9 cellular contexts compared by ENCODE assay signal in the genomic region with DNA sequence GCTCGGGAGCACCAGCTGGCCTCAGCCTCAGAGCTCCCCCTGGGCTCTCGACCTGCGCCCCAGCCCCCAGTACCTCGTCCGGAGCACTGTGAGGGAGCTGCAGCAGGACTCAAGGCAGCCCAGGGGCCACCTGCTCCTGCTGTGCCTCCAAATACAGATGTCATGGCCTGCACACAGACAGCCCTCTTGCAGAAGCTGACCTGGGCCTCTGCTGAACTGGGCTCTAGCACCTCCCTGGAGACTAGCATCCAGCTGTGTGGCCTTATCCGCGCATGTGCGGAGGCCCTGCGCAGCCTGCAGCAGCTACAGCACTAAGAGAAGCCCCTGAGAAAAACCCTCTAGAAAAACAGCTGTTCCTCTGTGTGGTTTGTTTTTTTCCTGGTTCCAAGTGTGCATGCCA. TPM values are rescaled to one million over a fixed set of nuclear protein-coding genes. Genes with fewer than 3 reads are reported as not detected.
A peak's percentile ranks its signal among the peaks of the same experiment; 100 is the strongest.
DNase-seq lines count a peak whose midpoint lies in the region; TF ChIP-seq lines count a peak whose summit lies in the region.
"Had no signal": no experiment of that assay in that cellular context is flagged by ENCODE, and none has a peak within 500 bp of the region (broad histone marks: within the 10 kb centered on the region; RNA-seq: fewer than 3 reads in every experiment).

No MANE protein-coding gene starts in this region.

- H2AFZ ChIP-seq in parathyroid adenoma, result no peak overlapping the region

- H3K4me1 ChIP-seq in DOHH2 (ENCODE audit: control insufficient read depth, low read length) (peaks cover 61% of the 10 kb centered on the region), Peyer's patch (peaks cover 5 to 62% (median 32%) of the 10 kb centered on the region in 4 donors), parathyroid adenoma (peaks cover 14% of the 10 kb centered on the region)

- peak overlapping the region; percentile 87 for H3K4me2 ChIP-seq in DOHH2 (ENCODE audit: low read length)
- H3K4me2 ChIP-seq in parathyroid adenoma (ENCODE audit: low read length), result peak overlapping the region; percentile 63

- H3K4me3 ChIP-seq in DOHH2 (ENCODE audit: low read length) (peak overlapping the region; percentile 98), Peyer's patch (peak overlapping the region in 3 of 4 donors; percentile 77 to 83 (median 83)), parathyroid adenoma (ENCODE audit: low read depth, low read length) (no peak overlapping the region)

- H3K36me3 ChIP-seq in DOHH2 (ENCODE audit: control insufficient read depth, low read length) (peaks cover 30% of the 10 kb centered on the region), Peyer's patch (no peaks in the 10 kb centered on the region), parathyroid adenoma (ENCODE audit: control insufficient read depth, insufficient read depth, low read length) (no peaks in the 10 kb centered on the region)

- H3F3A ChIP-seq in DOHH2 (ENCODE audit: control insufficient read depth, insufficient read depth), result peaks cover 27% of the 10 kb centered on the region

- no peak overlapping the region for H3K9ac ChIP-seq in parathyroid adenoma

- no peaks in the 10 kb centered on the region for H3K27me3 ChIP-seq in DOHH2 (ENCODE audit: control insufficient read depth, low read length)
- no peaks in the 10 kb centered on the region for H3K27me3 ChIP-seq in Peyer's patch
- H3K27me3 ChIP-seq in parathyroid adenoma (ENCODE audit: control insufficient read depth, insufficient read depth, low read length), result no peaks in the 10 kb centered on the region

- no peaks in the 10 kb centered on the region for H3K9me2 ChIP-seq in DOHH2 (replicated peaks; ENCODE audit: control insufficient read depth, low read length)

- H3K79me2 ChIP-seq in DOHH2 (ENCODE audit: control insufficient read depth, low read length) (peaks cover 66% of the 10 kb centered on the region), parathyroid adenoma (peaks cover 6% of the 10 kb centered on the region)

- H3K9me3 ChIP-seq in DOHH2 (ENCODE audit: control insufficient read depth, insufficient read depth, low read length), result no peaks in the 10 kb centered on the region
- H3K9me3 ChIP-seq in Peyer's patch, result no peaks in the 10 kb centered on the region
- no peaks in the 10 kb centered on the region for H3K9me3 ChIP-seq in parathyroid adenoma (ENCODE audit: control insufficient read depth, low read length)

- TF ChIP-seq CTCF in DOHH2 (IDR thresholded peaks at IDR 0.05; ENCODE audit: low read depth, low read length, poor library complexity, severe bottlenecking) (no peak), Peyer's patch (IDR thresholded peaks at IDR 0.05) (no peak), parathyroid adenoma (IDR thresholded peaks at IDR 0.05) (no peak)

- no peak for TF ChIP-seq POLR2A in Peyer's patch (IDR thresholded peaks at IDR 0.05)

- H4K20me1 ChIP-seq in DOHH2 (ENCODE audit: control insufficient read depth, insufficient read depth, low read depth, low read length), result 0 out of 2 replicates have a peak, but pooled peaks cover 2% of the 10 kb centered on the region

- H3K27ac ChIP-seq in DOHH2 (ENCODE audit: low read depth, low read length) (peak overlapping the region; percentile 31; the same call in 1 of the 2 replicates), Peyer's patch (peak overlapping the region; percentile 90 to 97 (median 94)), epithelial cell of prostate (peak overlapping the region; percentile 96), parathyroid adenoma (no peak overlapping the region)

- DNase-seq in Peyer's patch, result no peak
- no peak for DNase-seq in epithelial cell of prostate (ENCODE audit: low read depth, low spot score)
- DNase-seq in NCI-H1694 (lab: John Stamatoyannopoulos, UW), result no peak
- DNase-seq in NOMO-1 treated with DMSO at 0.1 percent for 48 hours (lab: John Stamatoyannopoulos, UW; ENCODE audit: unreplicated experiment), result no peak
- no peak for DNase-seq in NCI-H2081 (lab: John Stamatoyannopoulos, UW)
- no peak for DNase-seq in NCI-H1930 (lab: John Stamatoyannopoulos, UW)
- DNase-seq: NCI-H2171 had no signal

RNA-seq across cellular contexts. Expression of a gene that starts 0.9 kb away (rescaled TPM):
- 10 to 100 TPM; 30.8 to 44.6 (median 32.4) TPM for total RNA-seq in Peyer's patch

RNA-seq across cellular contexts. Expression of a gene that starts 1.1 kb away (rescaled TPM):
- 10 to 100 TPM; 16.5 to 25.7 (median 25.4) TPM for total RNA-seq in Peyer's patch

RNA-seq across cellular contexts. Expression of a gene that starts 4.4 kb away (rescaled TPM):
- total RNA-seq in Peyer's patch, result 100 to 1,000 TPM in 3 of 4 donors, 10 to 100 TPM in 1; 65.2 to 163 (median 121) TPM

RNA-seq across cellular contexts. Expression of a gene that starts 13.3 kb away (rescaled TPM):
- total RNA-seq in Peyer's patch, result 100 to 1,000 TPM in 1 of 4 donors, 10 to 100 TPM in 3; 42.0 to 150 (median 88.3) TPM

RNA-seq across cellular contexts. Expression of a gene that starts 24.2 kb away (rescaled TPM):
- 1 to 10 TPM in 3 of 4 donors, not detected in 1; 1.5 to 3.5 (median 2.5) TPM for total RNA-seq in Peyer's patch
